ENCODE assay signal across 8 cellular contexts in genomic region chr6:44667668-44668390, GRCh38.
DNase-seq lines count a peak whose midpoint lies in the region; ATAC-seq and TF ChIP-seq lines count a peak whose summit lies in the region.

No MANE protein-coding gene starts in this region.

- TF ChIP-seq EP300 in tibial nerve (IDR thresholded peaks at IDR 0.05): no peak

- no peaks in the 10 kb centered on the region for H3K9me3 ChIP-seq in tibial nerve

- H3K4me3 ChIP-seq in tibial nerve: no peak overlapping the region

- no peak overlapping the region for H3K4me3 Mint-ChIP-seq in activated T-cell treated with anti-CD3 and anti-CD28 coated beads, Interleukin-2, amount 50 U/mL, for 72 hours

- H3K27me3 Mint-ChIP-seq in activated T-cell treated with anti-CD3 and anti-CD28 coated beads, Interleukin-2, amount 50 U/mL, for 72 hours (ENCODE audit: low read depth): peaks cover 5% of the 10 kb centered on the region

- peak; percentile 37 to 41 for DNase-seq in activated T-cell treated with anti-CD3 and anti-CD28 coated beads, Interleukin-2, amount 50 U/mL, for 72 hours
- DNase-seq in islet precursor cell: peak; percentile 90
- peak in 1 of 2 donors; percentile 25 for DNase-seq in tibial nerve (ENCODE audit: low spot score in 2 of 2)
- DNase-seq in T1000 (lab: John Stamatoyannopoulos, UW): no peak
- DNase-seq in cortex of kidney (lab: John Stamatoyannopoulos, UW): no peak

- 63 to 76% methylated on average over 9 of the region's 9 CpGs for WGBS in tibial nerve, 2 donors

- H3K4me1 ChIP-seq in tibial nerve: peaks cover 0 to 21% (median 5%) of the 10 kb centered on the region in 4 donors

- H3K4me1 Mint-ChIP-seq in activated T-cell treated with anti-CD3 and anti-CD28 coated beads, Interleukin-2, amount 50 U/mL, for 72 hours (ENCODE audit: low read depth): peaks cover 2% of the 10 kb centered on the region

- H3K27ac ChIP-seq in tibial nerve: no peak overlapping the region

- H3K9me3 Mint-ChIP-seq in activated T-cell treated with anti-CD3 and anti-CD28 coated beads, Interleukin-2, amount 50 U/mL, for 72 hours: peaks cover 0 to 1% of the 10 kb centered on the region in 2 donors

- ATAC-seq in activated T-cell treated with anti-CD3 and anti-CD28 coated beads, Interleukin-2, amount 50 U/mL, for 72 hours (replicated peaks in 1 of 2): no peak
- ATAC-seq in GM21737 (IDR thresholded peaks at IDR 0.05; ENCODE audit: unreplicated experiment): no peak

- no peaks in the 10 kb centered on the region for H3K27me3 ChIP-seq in tibial nerve

- no peaks in the 10 kb centered on the region for H3K36me3 Mint-ChIP-seq in activated T-cell treated with anti-CD3 and anti-CD28 coated beads, Interleukin-2, amount 50 U/mL, for 72 hours (ENCODE audit: insufficient read depth in 2 of 2)

- H3K27ac Mint-ChIP-seq in activated T-cell treated with anti-CD3 and anti-CD28 coated beads, Interleukin-2, amount 50 U/mL, for 72 hours: no peak overlapping the region

- no peaks in the 10 kb centered on the region for H3K36me3 ChIP-seq in tibial nerve

- TF ChIP-seq CTCF in GM12873 (IDR thresholded peaks at IDR 0.05; ENCODE audit: insufficient read depth, low read depth, low read length, missing control alignments): peak; percentile 92
- peak; percentile 33; the same call in 1 of the 2 replicates for TF ChIP-seq CTCF in LNCAP (IDR thresholded peaks at IDR 0.05)
- peak in 3 of 5 experiments; percentile 13 to 36 (median 14) for TF ChIP-seq CTCF in tibial nerve (IDR thresholded peaks at IDR 0.05)

- TF ChIP-seq POLR2A in tibial nerve (IDR thresholded peaks at IDR 0.05): no peak

Comparison
In these comparisons a context has a peak if more than half of its experiments do, and no peak if none do; other contexts are left out.
1. CTCF ChIP-seq: peak in every context shown above with its lines; median percentile 92 in GM12873; 33 in LNCAP; 14 in tibial nerve.
2. DNase-seq: peak in activated T-cell treated with anti-CD3 and anti-CD28 coated beads, Interleukin-2, amount 50 U/mL, for 72 hours (2 of 2) and islet precursor cell (single experiment); none in T1000 (single experiment) and cortex of kidney (single experiment).